1 cellular context compared by ENCODE assay signal in genomic region chr21:34198232-34199120, GRCh38.
TF ChIP-seq lines count a peak whose summit lies in the region.

No MANE protein-coding gene starts in this region.

TF ChIP-seq in SK-N-SH treated with all-trans-retinoic acid at 6 μM for 48 hours, 23 proteins besides CTCF, POLR2A, EP300 and RAD21 (continued from another document):
- TF ChIP-seq POU6F1 (CRISPR knock-in tag; IDR thresholded peaks at IDR 0.05; ENCODE audit: borderline replicate concordance, low read depth): no peak
